Comparison of ENCODE assay signal across 1 cellular context in genomic region chr1:9737716-9738115, GRCh38.
TF ChIP-seq lines count a peak whose summit lies in the region.

No MANE protein-coding gene starts in this region.

TF ChIP-seq in GM23338, 12 proteins besides CTCF, POLR2A, EP300 and RAD21:
- TF ChIP-seq ZNF462 (CRISPR knock-in tag; IDR thresholded peaks at IDR 0.05) (no peak), STAT1 (IDR thresholded peaks at IDR 0.05; ENCODE audit: unreplicated experiment) (no peak), ZNF114 (CRISPR knock-in tag; IDR thresholded peaks at IDR 0.05) (no peak), EZH2 (IDR thresholded peaks at IDR 0.05; ENCODE audit: low read depth, unreplicated experiment) (no peak), ETS1 (IDR thresholded peaks at IDR 0.05) (no peak), POLR2AphosphoS5 (IDR thresholded peaks at IDR 0.05; ENCODE audit: low read depth) (no peak)
